ENCODE assay signal across 16 cellular contexts in genomic region chrX:63283331-63283730, GRCh38.
DNase-seq lines count a peak whose midpoint lies in the region; ATAC-seq and TF ChIP-seq lines count a peak whose summit lies in the region.
"Had no signal": no experiment of that assay in that cellular context is flagged by ENCODE, and none has a peak within 500 bp of the region (broad histone marks: within the 10 kb centered on the region; RNA-seq: fewer than 3 reads in every experiment).

No MANE protein-coding gene starts in this region.

- H3K9me3 ChIP-seq in adipocyte (ENCODE audit: control insufficient read depth, low read length): peaks cover 11% of the 10 kb centered on the region
- H3K9me3 ChIP-seq in lower lobe of right lung: no peaks in the 10 kb centered on the region
- H3K9me3 ChIP-seq: HAP-1 had no signal

- H3K4me3 ChIP-seq in adipocyte (ENCODE audit: low read length): no peak overlapping the region
- no peak overlapping the region for H3K4me3 ChIP-seq in lower lobe of right lung
- H3K4me3 ChIP-seq: BLaER1 treated with 17β-estradiol and CSF1 and Interleukin-3, amounts not matched to agents 10 nM and 100 nM; HAP-1 had no signal

- no peaks in the 10 kb centered on the region for H3K36me3 Mint-ChIP-seq in mesothelial cell of epicardium
- H3K36me3 Mint-ChIP-seq: CD4-positive, alpha-beta memory T cell had no signal

- DNase-seq in AG20443 (ENCODE audit: low spot score) (peak; percentile 13), ELF-1 (ENCODE audit: low read depth, low spot score) (peak; percentile 68), adipocyte (ENCODE audit: low read depth) (peak; percentile 63), lower lobe of right lung (no peak), CD1c-positive myeloid dendritic cell (ENCODE audit: extremely low spot score) (no peak), mesothelial cell of epicardium (ENCODE audit: low spot score in 2 of 2, unreplicated experiment in 2 of 2) (no peak)
- DNase-seq in activated CD4-positive, CD25-positive, alpha-beta regulatory T cell treated with anti-CD3 and anti-CD28 coated beads, Interleukin-2, amount 50 U/mL, for 72 hours: no peak
- DNase-seq: AML-193; CD4-positive, alpha-beta memory T cell; DMS153; DMS79 treated with DMSO at 0.1 percent for 48 hours had no signal

- H3K27me3 Mint-ChIP-seq in mesothelial cell of epicardium (ENCODE audit: low read depth): no peaks in the 10 kb centered on the region
- H3K27me3 Mint-ChIP-seq: CD4-positive, alpha-beta memory T cell had no signal

- intact Hi-C loops in lower lobe of right lung (cut with DNase I): no loop called here

- H3K36me3 ChIP-seq in adipocyte (ENCODE audit: control insufficient read depth, insufficient read depth, low read length, severe bottlenecking) (no peaks in the 10 kb centered on the region), lower lobe of right lung (no peaks in the 10 kb centered on the region)
- H3K36me3 ChIP-seq: BLaER1 treated with 17β-estradiol and CSF1 and Interleukin-3, amounts not matched to agents 10 nM and 100 nM; HAP-1 had no signal

- peak in 1 of 2 donors; percentile 34 for ATAC-seq in lower lobe of right lung
- no peak for ATAC-seq in GM18519 (IDR thresholded peaks at IDR 0.05; ENCODE audit: low FRiP score, unreplicated experiment)
- ATAC-seq: HepG2 had no signal

- peaks cover 5% of the 10 kb centered on the region for H3K4me1 ChIP-seq in adipocyte (ENCODE audit: control insufficient read depth, insufficient read depth, low read length)
- peaks cover 14% of the 10 kb centered on the region for H3K4me1 ChIP-seq in lower lobe of right lung

- H3K9me3 Mint-ChIP-seq in mesothelial cell of epicardium: peaks cover 23% of the 10 kb centered on the region

- H3K9ac ChIP-seq in adipocyte (ENCODE audit: low read length): no peak overlapping the region
- H3K9ac ChIP-seq: BLaER1 treated with 17β-estradiol and CSF1 and Interleukin-3, amounts not matched to agents 10 nM and 100 nM had no signal

- H3K27ac Mint-ChIP-seq in mesothelial cell of epicardium: no peak overlapping the region
- H3K27ac Mint-ChIP-seq: CD4-positive, alpha-beta memory T cell had no signal

- TF ChIP-seq CTCF in lower lobe of right lung (IDR thresholded peaks at IDR 0.05): no peak
- no peak for TF ChIP-seq CTCF in mesothelial cell of epicardium (IDR thresholded peaks at IDR 0.05; ENCODE audit: unreplicated experiment)

- H3K27me3 ChIP-seq in adipocyte (replicated peaks; ENCODE audit: control insufficient read depth, insufficient read depth, low read length) (peaks cover 2% of the 10 kb centered on the region), lower lobe of right lung (ENCODE audit: low read depth) (no peaks in the 10 kb centered on the region)
- H3K27me3 ChIP-seq: BLaER1 treated with 17β-estradiol and CSF1 and Interleukin-3, amounts not matched to agents 10 nM and 100 nM had no signal

- no peak overlapping the region for H3K4me3 Mint-ChIP-seq in mesothelial cell of epicardium
- H3K4me3 Mint-ChIP-seq: CD4-positive, alpha-beta memory T cell had no signal

- H3K27ac ChIP-seq in lower lobe of right lung: peak overlapping the region; percentile 46
- H3K27ac ChIP-seq: 22Rv1; BLaER1 treated with 17β-estradiol and CSF1 and Interleukin-3, amounts not matched to agents 10 nM and 100 nM had no signal

- peaks cover 3% of the 10 kb centered on the region for H3K4me1 Mint-ChIP-seq in mesothelial cell of epicardium
- H3K4me1 Mint-ChIP-seq: CD4-positive, alpha-beta memory T cell had no signal

Comparison
In these comparisons a context has a peak if more than half of its experiments do, and no peak if none do; other contexts are left out.
1. DNase-seq: peak in AG20443 (single experiment), ELF-1 (single experiment) and adipocyte (single experiment); none in lower lobe of right lung (single experiment), CD1c-positive myeloid dendritic cell (single experiment), activated CD4-positive, CD25-positive, alpha-beta regulatory T cell treated with anti-CD3 and anti-CD28 coated beads, Interleukin-2, amount 50 U/mL, for 72 hours (single experiment) and mesothelial cell of epicardium (0 of 2).